Comparison of ENCODE assay signal across 3 cellular contexts in genomic region chr11:110290591-110291334, GRCh38.
TF ChIP-seq lines count a peak whose summit lies in the region.

No MANE protein-coding gene starts in this region.

TF ChIP-seq in HepG2, 621 proteins besides CTCF, POLR2A, EP300 and RAD21 (continues in another document):
- peak; percentile 30; the same call in 1 of the 2 replicates for TF ChIP-seq FOXA3 (CRISPR knock-in tag; IDR thresholded peaks at IDR 0.05)
- no peak for TF ChIP-seq FOXA1 (IDR thresholded peaks at IDR 0.05)
- TF ChIP-seq FOXA1 (CRISPR knock-in tag; IDR thresholded peaks at IDR 0.05), result 0 out of 2 replicates have a peak, but pooled peaks have one; percentile 25
- TF ChIP-seq ZNF839 (CRISPR knock-in tag; IDR thresholded peaks at IDR 0.05; ENCODE audit: borderline replicate concordance), result no peak
- 0 out of 2 replicates have a peak, but pooled peaks have one; percentile 25 for TF ChIP-seq ZMYM4 (CRISPR knock-in tag; IDR thresholded peaks at IDR 0.05)
- peak; percentile 87 for TF ChIP-seq ZBTB40 (IDR thresholded peaks at IDR 0.05)
- peak; percentile 98 for TF ChIP-seq ZBTB40 (CRISPR knock-in tag; IDR thresholded peaks at IDR 0.05)
- TF ChIP-seq FOXK1 (CRISPR knock-in tag; IDR thresholded peaks at IDR 0.05; ENCODE audit: borderline replicate concordance, low read depth), result 0 out of 2 replicates have a peak, but pooled peaks have one; percentile 40
- TF ChIP-seq ZNF7 (CRISPR knock-in tag; IDR thresholded peaks at IDR 0.05), result peak; percentile 83
- TF ChIP-seq GATAD1 (CRISPR knock-in tag; IDR thresholded peaks at IDR 0.05), result no peak

TF ChIP-seq in HCT116, 20 proteins besides CTCF, POLR2A, EP300 and RAD21:
- no peak for TF ChIP-seq MAX (IDR thresholded peaks at IDR 0.05)
- TF ChIP-seq SIN3A (IDR thresholded peaks at IDR 0.05; ENCODE audit: low read depth), result no peak
- TF ChIP-seq EZH2 (IDR thresholded peaks at IDR 0.05), result no peak

TF ChIP-seq in K562, 482 proteins besides CTCF, POLR2A, EP300 and RAD21:
- TF ChIP-seq ZBTB40 (IDR thresholded peaks at IDR 0.05), result peak; percentile 89
- TF ChIP-seq ZBTB40 (CRISPR knock-in tag; IDR thresholded peaks at IDR 0.05), result peak; percentile 84
- TF ChIP-seq SRF (CRISPR knock-in tag; IDR thresholded peaks at IDR 0.05), result no peak
